7 cellular contexts compared by ENCODE assay signal in the genomic region with DNA sequence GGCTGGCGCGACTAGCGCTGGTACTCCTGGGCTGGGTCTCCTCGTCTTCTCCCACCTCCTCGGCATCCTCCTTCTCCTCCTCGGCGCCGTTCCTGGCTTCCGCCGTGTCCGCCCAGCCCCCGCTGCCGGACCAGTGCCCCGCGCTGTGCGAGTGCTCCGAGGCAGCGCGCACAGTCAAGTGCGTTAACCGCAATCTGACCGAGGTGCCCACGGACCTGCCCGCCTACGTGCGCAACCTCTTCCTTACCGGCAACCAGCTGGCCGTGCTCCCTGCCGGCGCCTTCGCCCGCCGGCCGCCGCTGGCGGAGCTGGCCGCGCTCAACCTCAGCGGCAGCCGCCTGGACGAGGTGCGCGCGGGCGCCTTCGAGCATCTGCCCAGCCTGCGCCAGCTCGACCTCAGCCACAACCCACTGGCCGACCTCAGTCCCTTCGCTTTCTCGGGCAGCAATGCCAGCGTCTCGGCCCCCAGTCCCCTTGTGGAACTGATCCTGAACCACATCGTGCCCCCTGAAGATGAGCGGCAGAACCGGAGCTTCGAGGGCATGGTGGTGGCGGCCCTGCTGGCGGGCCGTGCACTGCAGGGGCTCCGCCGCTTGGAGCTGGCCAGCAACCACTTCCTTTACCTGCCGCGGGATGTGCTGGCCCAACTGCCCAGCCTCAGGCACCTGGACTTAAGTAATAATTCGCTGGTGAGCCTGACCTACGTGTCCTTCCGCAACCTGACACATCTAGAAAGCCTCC. TPM values are rescaled to one million over a fixed set of nuclear protein-coding genes. Genes with fewer than 3 reads are reported as not detected.
A peak's percentile ranks its signal among the peaks of the same experiment; 100 is the strongest.
DNase-seq lines count a peak whose midpoint lies in the region; ATAC-seq and TF ChIP-seq lines count a peak whose summit lies in the region.

No MANE protein-coding gene starts in this region.

- H3K79me1 ChIP-seq in neuronal stem cell (ENCODE audit: low read depth, low read length) = peaks cover 7% of the 10 kb centered on the region

- H3K9ac ChIP-seq in neuronal stem cell (ENCODE audit: low read depth, low read length, poor library complexity) = peak overlapping the region; percentile 99

- no peak for DNase-seq in GM12864 (ENCODE audit: low read depth)
- peak; percentile 30 for DNase-seq in activated CD4-positive, alpha-beta memory T cell treated with anti-CD3 and anti-CD28 coated beads for 36 hours
- DNase-seq in foreskin melanocyte = peak; percentile 9
- peak; percentile 14 for DNase-seq in neuronal stem cell (ENCODE audit: low spot score)
- no peak for DNase-seq in NCI-H187 treated with DMSO at 0.1 percent for 48 hours (lab: John Stamatoyannopoulos, UW)

- peak overlapping the region; percentile 97 for H2BK12ac ChIP-seq in neuronal stem cell (ENCODE audit: low read length)

- no peaks in the 10 kb centered on the region for H3K36me3 Mint-ChIP-seq in activated CD4-positive, alpha-beta memory T cell treated with anti-CD3 and anti-CD28 coated beads for 36 hours

- peaks cover 45% of the 10 kb centered on the region for H3K27me3 Mint-ChIP-seq in activated CD4-positive, alpha-beta memory T cell treated with anti-CD3 and anti-CD28 coated beads for 36 hours

- H3K9me3 ChIP-seq in neuronal stem cell (replicated peaks in 1 of 2; ENCODE audit: control insufficient read depth in 2 of 2, insufficient read depth in 1 of 2, low read depth in 1 of 2, low read length in 2 of 2) = peaks cover 0 to 7% of the 10 kb centered on the region in 2 donors

- WGBS in neuronal stem cell (ENCODE audit: extremely low coverage in 2 of 2, insufficient read length in 2 of 2, insufficient replicate concordance in 1 of 2), 2 donors = no CpG with 5 or more reads among the region's 67 CpGs

- H3K4me2 ChIP-seq in neuronal stem cell (ENCODE audit: insufficient read depth, low read length, poor library complexity, severe bottlenecking) = peak overlapping the region; percentile 90

- H3K27me3 ChIP-seq in neuronal stem cell (ENCODE audit: control insufficient read depth in 3 of 3, insufficient read depth in 3 of 3, low read depth in 1 of 3, low read length in 3 of 3) = peaks cover 0 to 29% (median 0%) of the 10 kb centered on the region in 3 experiments

- ATAC-seq in HG02885 (IDR thresholded peaks at IDR 0.05; ENCODE audit: poor library complexity, unreplicated experiment) = peak; percentile 43
- ATAC-seq in HG03521 (IDR thresholded peaks at IDR 0.05; ENCODE audit: unreplicated experiment) = no peak

- peak overlapping the region; percentile 99 for H3K18ac ChIP-seq in neuronal stem cell (ENCODE audit: low read length)

- peak overlapping the region; percentile 41 for H2AK5ac ChIP-seq in neuronal stem cell (ENCODE audit: low read depth, low read length)

- peak overlapping the region; percentile 58 for H3K4ac ChIP-seq in neuronal stem cell (ENCODE audit: low read length)

- peak overlapping the region; percentile 84 for H2BK120ac ChIP-seq in neuronal stem cell (ENCODE audit: low read depth, low read length)

- peak overlapping the region; percentile 14 for H3K14ac ChIP-seq in neuronal stem cell (ENCODE audit: low read length)

- H2BK15ac ChIP-seq in neuronal stem cell (ENCODE audit: low read length) = peak overlapping the region; percentile 87

- CTCF ChIA-PET in activated CD4-positive, alpha-beta memory T cell treated with anti-CD3 and anti-CD28 coated beads for 36 hours (lab: Charles Lee) = no interaction called here

- no peak for TF ChIP-seq CTCF in GM12864 (IDR thresholded peaks at IDR 0.05; ENCODE audit: low read depth, low read length, missing control alignments)

- H2BK5ac ChIP-seq in neuronal stem cell (ENCODE audit: low read length) = peak overlapping the region; percentile 100

- H3K27ac Mint-ChIP-seq in activated CD4-positive, alpha-beta memory T cell treated with anti-CD3 and anti-CD28 coated beads for 36 hours = no peak overlapping the region

- H3K23ac ChIP-seq in neuronal stem cell (ENCODE audit: low read depth, low read length, poor library complexity) = peak overlapping the region; percentile 96

- H3K9me3 Mint-ChIP-seq in activated CD4-positive, alpha-beta memory T cell treated with anti-CD3 and anti-CD28 coated beads for 36 hours = no peaks in the 10 kb centered on the region

- no peak overlapping the region for H4K8ac ChIP-seq in neuronal stem cell (ENCODE audit: low read depth, low read length)

- peak overlapping the region; percentile 96 for H2AFZ ChIP-seq in neuronal stem cell (ENCODE audit: low read length)

- H3K4me3 Mint-ChIP-seq in activated CD4-positive, alpha-beta memory T cell treated with anti-CD3 and anti-CD28 coated beads for 36 hours = peak overlapping the region; percentile 67

- POLR2A ChIA-PET in activated CD4-positive, alpha-beta memory T cell treated with anti-CD3 and anti-CD28 coated beads for 36 hours (lab: Charles Lee) = interaction anchor here (0.5 kb wide), 1 partner anchor 498 kb away, joined by 5 read pairs; no protein-coding TSS in a partner anchor

- H3K27ac ChIP-seq in neuronal stem cell (replicated peaks; ENCODE audit: low read length) = peak overlapping the region; percentile 99

- no peak overlapping the region for H4K91ac ChIP-seq in neuronal stem cell (ENCODE audit: low read depth, low read length, poor library complexity)

- H3K4me1 ChIP-seq in neuronal stem cell (ENCODE audit: control insufficient read depth in 2 of 2, insufficient read depth in 1 of 2, low read depth in 1 of 2, low read length in 2 of 2) = peaks cover 2 to 7% of the 10 kb centered on the region in 2 donors

- peaks cover 3 to 18% of the 10 kb centered on the region in 2 donors for H3K36me3 ChIP-seq in neuronal stem cell (replicated peaks in 1 of 2; ENCODE audit: control insufficient read depth in 2 of 2, insufficient read depth in 2 of 2, low read length in 2 of 2)

- H3K4me3 ChIP-seq in GM12864 (ENCODE audit: low read depth, low read length) (peak overlapping the region; percentile 49), neuronal stem cell (ENCODE audit: low read length in 2 of 2) (peak overlapping the region; percentile 82 to 85)

- intact Hi-C loops in activated CD4-positive, alpha-beta memory T cell treated with anti-CD3 and anti-CD28 coated beads for 36 hours (cut with micrococcal nuclease) = loop anchor here (10.0 kb wide), 1 partner anchor 690 kb away; no protein-coding TSS in a partner anchor

- peaks cover 16% of the 10 kb centered on the region for H3K4me1 Mint-ChIP-seq in activated CD4-positive, alpha-beta memory T cell treated with anti-CD3 and anti-CD28 coated beads for 36 hours (ENCODE audit: low read depth)

RNA-seq across cellular contexts. Expression of a gene that starts 1.6 kb away (rescaled TPM):
- under 1 TPM; 0.34 to 0.55 TPM for total RNA-seq in activated CD4-positive, alpha-beta memory T cell treated with anti-CD3 and anti-CD28 coated beads for 36 hours
- polyA plus RNA-seq in neuronal stem cell (2013, experiment 1 of 2) = 92.5 TPM
- 93.7 TPM for polyA plus RNA-seq in neuronal stem cell (2013, experiment 2 of 2)

Comparison
In these comparisons a context has a peak if more than half of its experiments do, and no peak if none do; other contexts are left out.
1. DNase-seq: peak in activated CD4-positive, alpha-beta memory T cell treated with anti-CD3 and anti-CD28 coated beads for 36 hours (single experiment), foreskin melanocyte (single experiment) and neuronal stem cell (single experiment); none in GM12864 (single experiment) and NCI-H187 treated with DMSO at 0.1 percent for 48 hours (single experiment).